ENCODE assay signal across 13 cellular contexts in genomic region chr16:46686815-46687473, GRCh38. TPM values are rescaled to one million over a fixed set of nuclear protein-coding genes. Genes with fewer than 3 reads are reported as not detected.
DNase-seq lines count a peak whose midpoint lies in the region; ATAC-seq and TF ChIP-seq lines count a peak whose summit lies in the region.
"Had no signal": no experiment of that assay in that cellular context is flagged by ENCODE, and none has a peak within 500 bp of the region (broad histone marks: within the 10 kb centered on the region; RNA-seq: fewer than 3 reads in every experiment).

No MANE protein-coding gene starts in this region.

- H3K4me3 ChIP-seq in cardiac muscle cell (peak overlapping the region; percentile 70), right cardiac atrium (ENCODE audit: low read length) (no peak overlapping the region)

- H3K27me3 Mint-ChIP-seq in WTC11 (ENCODE audit: low read depth) (no peaks in the 10 kb centered on the region), immature natural killer cell (ENCODE audit: low read depth in 3 of 3) (peaks cover 0 to 2% (median 0%) of the 10 kb centered on the region in 3 donors), type B pancreatic cell (no peaks in the 10 kb centered on the region)
- H3K27me3 Mint-ChIP-seq: activated CD4-positive, alpha-beta T cell treated with anti-CD3 and anti-CD28 coated beads for 36 hours had no signal

- POLR2A ChIA-PET in WTC11 (lab: Charles Lee), result no interaction called here

- H3K4me3 Mint-ChIP-seq in WTC11 (no peak overlapping the region), immature natural killer cell (peak overlapping the region in 3 of 5 donors; percentile 10 to 17 (median 14)), type B pancreatic cell (peak overlapping the region; percentile 49)
- H3K4me3 Mint-ChIP-seq: activated CD4-positive, alpha-beta T cell treated with anti-CD3 and anti-CD28 coated beads for 36 hours had no signal

- H3K36me3 Mint-ChIP-seq in WTC11, result peaks cover 18% of the 10 kb centered on the region
- H3K36me3 Mint-ChIP-seq in immature natural killer cell, result no peaks in the 10 kb centered on the region
- H3K36me3 Mint-ChIP-seq in type B pancreatic cell, result no peaks in the 10 kb centered on the region

- H3K27me3 ChIP-seq in cardiac muscle cell, result no peaks in the 10 kb centered on the region
- H3K27me3 ChIP-seq in right cardiac atrium (ENCODE audit: control insufficient read depth, insufficient read depth), result no peaks in the 10 kb centered on the region
- H3K27me3 ChIP-seq: upper lobe of left lung had no signal

- H3K9me3 Mint-ChIP-seq in WTC11 (no peaks in the 10 kb centered on the region), immature natural killer cell (no peaks in the 10 kb centered on the region), type B pancreatic cell (no peaks in the 10 kb centered on the region)
- H3K9me3 Mint-ChIP-seq: activated naive CD4-positive, alpha-beta T cell treated with anti-CD3 and anti-CD28 coated beads, Interleukin-2, amount 50 U/mL, for 72 hours had no signal

- DNase-seq in cardiac muscle cell (ENCODE audit: low read depth in 1 of 2, low spot score in 1 of 2) (no peak), left cardiac atrium (no peak), WTC11 (ENCODE audit: low spot score) (no peak), immature natural killer cell (no peak), type B pancreatic cell (ENCODE audit: extremely low spot score, unreplicated experiment) (no peak), NCI-H1105 (lab: John Stamatoyannopoulos, UW) (no peak), right cardiac atrium (no peak), islet precursor cell (no peak)
- DNase-seq: activated CD4-positive, alpha-beta T cell treated with anti-CD3 and anti-CD28 coated beads for 36 hours; NCI-H2081; RPMI8226; upper lobe of left lung had no signal

- intact Hi-C loops in left cardiac atrium (cut with DNase I), result loop anchor here in 1 of 2 donors (10.0 kb wide), 1 partner anchor 108 kb away; no protein-coding TSS in a partner anchor
- intact Hi-C loops in right cardiac atrium (cut with DNase I), result loop anchor here in 1 of 4 donors (10.0 kb wide), 1 partner anchor 118 kb away; no protein-coding TSS in a partner anchor

- TF ChIP-seq CTCF in cardiac muscle cell (IDR thresholded peaks at IDR 0.05; ENCODE audit: low read depth, low read length) (no peak), WTC11 (IDR thresholded peaks at IDR 0.05) (no peak), type B pancreatic cell (conservative IDR thresholded peaks at IDR 0.05) (no peak)

- no peak for ATAC-seq in left cardiac atrium
- no peak for ATAC-seq in WTC11
- no peak for ATAC-seq in right cardiac atrium
- ATAC-seq: activated CD4-positive, alpha-beta T cell treated with anti-CD3 and anti-CD28 coated beads for 36 hours; activated naive CD4-positive, alpha-beta T cell treated with anti-CD3 and anti-CD28 coated beads, Interleukin-2, amount 50 U/mL, for 72 hours had no signal

- H3K4me1 Mint-ChIP-seq in WTC11, result peaks cover 40% of the 10 kb centered on the region
- peaks cover 27 to 30% of the 10 kb centered on the region in 2 donors for H3K4me1 Mint-ChIP-seq in immature natural killer cell
- H3K4me1 Mint-ChIP-seq in type B pancreatic cell (ENCODE audit: unreplicated experiment), result peaks cover 46% of the 10 kb centered on the region

- WGBS in right cardiac atrium, result 46% methylated on average over 5 of the region's 5 CpGs

- H3K27ac ChIP-seq in cardiac muscle cell (peak overlapping the region; percentile 94), right cardiac atrium (ENCODE audit: low read length) (no peak overlapping the region)

- no peaks in the 10 kb centered on the region for H3K36me3 ChIP-seq in cardiac muscle cell
- H3K36me3 ChIP-seq: upper lobe of left lung had no signal

- no peaks in the 10 kb centered on the region for H3K9me3 ChIP-seq in cardiac muscle cell (ENCODE audit: low read depth)
- no peaks in the 10 kb centered on the region for H3K9me3 ChIP-seq in right cardiac atrium (ENCODE audit: control insufficient read depth, low read length)
- H3K9me3 ChIP-seq: upper lobe of left lung had no signal

- H3K4me1 ChIP-seq in cardiac muscle cell (ENCODE audit: low read depth) (peaks cover 28% of the 10 kb centered on the region), right cardiac atrium (ENCODE audit: control insufficient read depth, insufficient read depth, low read length) (peaks cover 5% of the 10 kb centered on the region)

- H3K27ac Mint-ChIP-seq in WTC11 (0 out of 2 replicates have a peak overlapping the region, but pooled peaks have one; percentile 6), immature natural killer cell (peak overlapping the region in 3 of 6 donors; percentile 15 to 22 (median 19)), type B pancreatic cell (no peak overlapping the region)
- H3K27ac Mint-ChIP-seq: activated naive CD4-positive, alpha-beta T cell treated with anti-CD3 and anti-CD28 coated beads, Interleukin-2, amount 50 U/mL, for 72 hours had no signal

- CTCF ChIA-PET in WTC11 (lab: Charles Lee), result interaction anchor here (1.4 kb wide), 1 partner anchor 14 kb away, joined by 6 read pairs; no protein-coding TSS in a partner anchor

TF ChIP-seq in WTC11, 78 proteins besides CTCF, POLR2A, EP300 and RAD21 (continues in another document):
- TF ChIP-seq RELA (CRISPR knock-in tag; IDR thresholded peaks at IDR 0.05; ENCODE audit: borderline replicate concordance) (no peak), KAT7 (CRISPR knock-in tag; IDR thresholded peaks at IDR 0.05; ENCODE audit: borderline replicate concordance) (no peak), ATF2 (CRISPR knock-in tag; IDR thresholded peaks at IDR 0.05; ENCODE audit: borderline replicate concordance, low read depth) (no peak), HMGA2 (CRISPR knock-in tag; IDR thresholded peaks at IDR 0.05) (no peak), ATF6 (CRISPR knock-in tag; IDR thresholded peaks at IDR 0.05) (no peak), ZNF396 (CRISPR knock-in tag; IDR thresholded peaks at IDR 0.05; ENCODE audit: borderline replicate concordance) (no peak), TEAD4 (CRISPR knock-in tag; IDR thresholded peaks at IDR 0.05) (no peak), GRHL2 (CRISPR knock-in tag; IDR thresholded peaks at IDR 0.05; ENCODE audit: insufficient replicate concordance, severe bottlenecking) (no peak), E2F5 (CRISPR knock-in tag; IDR thresholded peaks at IDR 0.05) (no peak), PRRX2 (CRISPR knock-in tag; IDR thresholded peaks at IDR 0.05) (no peak), SMAD4 (CRISPR knock-in tag; IDR thresholded peaks at IDR 0.05) (no peak), ESRRA (CRISPR knock-in tag; IDR thresholded peaks at IDR 0.05; ENCODE audit: borderline replicate concordance) (no peak), ATF1 (CRISPR knock-in tag; IDR thresholded peaks at IDR 0.05) (no peak), FOXP1 (CRISPR knock-in tag; IDR thresholded peaks at IDR 0.05; ENCODE audit: borderline replicate concordance) (no peak)

RNA-seq across cellular contexts. Expression of gene VPS35, which starts 2.0 kb away (rescaled TPM):
- total RNA-seq in cardiac muscle cell, result 58.9 and 63.2 TPM in 2 replicates
- 111 and 146 TPM in 2 replicates for polyA plus RNA-seq in cardiac muscle cell
- total RNA-seq in left cardiac atrium, result 10 to 100 TPM; 68.0 to 74.0 TPM
- 59.2 to 72.1 TPM (median 62.1 TPM) in 3 replicates for total RNA-seq in WTC11 (2021)
- polyA plus RNA-seq in immature natural killer cell, result 10 to 100 TPM; 51.2 to 86.2 (median 53.2) TPM
- total RNA-seq in type B pancreatic cell (ENCODE audit: low replicate concordance), result 125 and 150 TPM in 2 replicates
- total RNA-seq in right cardiac atrium, result 10 to 100 TPM; 77.5 to 94.2 (median 84.9) TPM
- 26.7 TPM for polyA plus RNA-seq in right cardiac atrium

RNA-seq across cellular contexts. Expression of gene ORC6, which starts 2.5 kb away (rescaled TPM):
- total RNA-seq in cardiac muscle cell (19.1 and 32.6 TPM in 2 replicates), left cardiac atrium (1 to 10 TPM; 2.0 to 2.1 TPM), WTC11 (2021) (71.8 to 76.1 TPM (median 71.9 TPM) in 3 replicates), type B pancreatic cell (ENCODE audit: low replicate concordance) (20.7 and 48.8 TPM in 2 replicates), right cardiac atrium (1 to 10 TPM; 2.5 to 7.2 (median 4.6) TPM)
- polyA plus RNA-seq in cardiac muscle cell (35.5 and 59.3 TPM in 2 replicates), immature natural killer cell (1 to 10 TPM in 2 of 3 donors, not detected in 1; 1.4 to 1.8 TPM), right cardiac atrium (3.1 TPM)
